Comparison of ENCODE assay signal across 11 cellular contexts in genomic region chrX:97234471-97235097, GRCh38.
A peak's percentile ranks its signal among the peaks of the same experiment; 100 is the strongest.
DNase-seq lines count a peak whose midpoint lies in the region; ATAC-seq, FAIRE-seq and TF ChIP-seq lines count a peak whose summit lies in the region.
"Had no signal": no experiment of that assay in that cellular context is flagged by ENCODE, and none has a peak within 500 bp of the region (broad histone marks: within the 10 kb centered on the region; RNA-seq: fewer than 3 reads in every experiment).

No MANE protein-coding gene starts in this region.

- H3K36me3 Mint-ChIP-seq in natural killer cell treated with Interleukin-12 subunit alpha and Interleukin-12 subunit beta and Interleukin-15 and Interleukin-18, amount 100 ng/mL, for 72 hours, result peaks cover 7% of the 10 kb centered on the region
- H3K36me3 Mint-ChIP-seq in endodermal cell (ENCODE audit: low read depth), result peaks cover 3% of the 10 kb centered on the region

- no peaks in the 10 kb centered on the region for H3K4me1 Mint-ChIP-seq in natural killer cell treated with Interleukin-12 subunit alpha and Interleukin-12 subunit beta and Interleukin-15 and Interleukin-18, amount 100 ng/mL, for 72 hours (ENCODE audit: low read depth in 2 of 2)
- peaks cover 16% of the 10 kb centered on the region for H3K4me1 Mint-ChIP-seq in endodermal cell

- H3F3A ChIP-seq in SK-N-SH (replicated peaks; ENCODE audit: insufficient read depth), result no peaks in the 10 kb centered on the region

- peak; percentile 75 for FAIRE-seq in GM12891 (lab: Jason Lieb, UNC)
- FAIRE-seq: endothelial cell of umbilical vein had no signal

- H3K4me3 Mint-ChIP-seq in natural killer cell treated with Interleukin-12 subunit alpha and Interleukin-12 subunit beta and Interleukin-15 and Interleukin-18, amount 100 ng/mL, for 72 hours, result no peak overlapping the region
- H3K4me3 Mint-ChIP-seq in endodermal cell, result no peak overlapping the region

- no peak overlapping the region for H2AFZ ChIP-seq in SK-N-SH (ENCODE audit: low read depth)

- H3K27ac ChIP-seq in endodermal cell (ENCODE audit: low read depth, low read length), result no peak overlapping the region
- no peak overlapping the region for H3K27ac ChIP-seq in upper lobe of left lung
- no peak overlapping the region for H3K27ac ChIP-seq in SK-N-SH (ENCODE audit: low read depth in 2 of 2, low read length in 1 of 2)

- no peak overlapping the region for H3K27ac Mint-ChIP-seq in natural killer cell treated with Interleukin-12 subunit alpha and Interleukin-12 subunit beta and Interleukin-15 and Interleukin-18, amount 100 ng/mL, for 72 hours
- no peak overlapping the region for H3K27ac Mint-ChIP-seq in endodermal cell

- DNase-seq in GM12891 (ENCODE audit: insufficient read length, low spot score), result peak; percentile 2
- DNase-seq in natural killer cell treated with Interleukin-12 subunit alpha and Interleukin-12 subunit beta and Interleukin-15 and Interleukin-18, amount 100 ng/mL, for 72 hours (ENCODE audit: low spot score), result no peak
- DNase-seq in endodermal cell, result no peak
- no peak for DNase-seq in upper lobe of left lung
- no peak for DNase-seq in SK-N-SH
- DNase-seq: NCI-H1417, T1000 had no signal

- no peaks in the 10 kb centered on the region for H4K20me1 ChIP-seq in SK-N-SH (ENCODE audit: insufficient read depth)

- H3K4me1 ChIP-seq in endodermal cell (ENCODE audit: control insufficient read depth, insufficient read depth, low read length) (no peaks in the 10 kb centered on the region), upper lobe of left lung (no peaks in the 10 kb centered on the region), SK-N-SH (ENCODE audit: control insufficient read depth in 1 of 2, insufficient read depth in 2 of 2, low read depth in 1 of 2, low read length in 1 of 2) (no peaks in the 10 kb centered on the region; a peak in 1 of 4 replicates)

- H3K9me3 Mint-ChIP-seq in natural killer cell treated with Interleukin-12 subunit alpha and Interleukin-12 subunit beta and Interleukin-15 and Interleukin-18, amount 100 ng/mL, for 72 hours, result no peaks in the 10 kb centered on the region
- H3K9me3 Mint-ChIP-seq in endodermal cell, result no peaks in the 10 kb centered on the region

- CTCF ChIA-PET in SK-N-SH (lab: Yijun Ruan, JAX), result no interaction called here

- TF ChIP-seq EP300 in upper lobe of left lung (IDR thresholded peaks at IDR 0.05) (no peak), SK-N-SH (IDR thresholded peaks at IDR 0.05; ENCODE audit: borderline replicate concordance in 1 of 2, low read depth in 1 of 2, low read length in 1 of 2) (no peak)

- peak; percentile 99 for ATAC-seq in GM19395 (IDR thresholded peaks at IDR 0.05; ENCODE audit: unreplicated experiment)
- ATAC-seq in HG02798 (IDR thresholded peaks at IDR 0.05; ENCODE audit: poor library complexity, unreplicated experiment), result peak; percentile 99
- peak; percentile 100 for ATAC-seq in HG03460 (IDR thresholded peaks at IDR 0.05; ENCODE audit: unreplicated experiment)
- ATAC-seq in natural killer cell treated with Interleukin-12 subunit alpha and Interleukin-12 subunit beta and Interleukin-15 and Interleukin-18, amount 100 ng/mL, for 72 hours, result no peak
- ATAC-seq in upper lobe of left lung (ENCODE audit: low FRiP score in 2 of 2), result no peak

- POLR2A ChIA-PET in SK-N-SH (lab: Yijun Ruan, JAX), result no interaction called here

- no peaks in the 10 kb centered on the region for H3K79me2 ChIP-seq in SK-N-SH (ENCODE audit: insufficient read depth)

- H3K36me3 ChIP-seq in endodermal cell (ENCODE audit: control insufficient read depth, insufficient read depth, low read length), result no peaks in the 10 kb centered on the region
- no peaks in the 10 kb centered on the region for H3K36me3 ChIP-seq in upper lobe of left lung
- H3K36me3 ChIP-seq in SK-N-SH (replicated peaks in 1 of 2; ENCODE audit: control insufficient read depth in 1 of 2, insufficient read depth in 2 of 2, low read length in 1 of 2), result no peaks in the 10 kb centered on the region

- TF ChIP-seq RAD21 in SK-N-SH (IDR thresholded peaks at IDR 0.05; ENCODE audit: low read length), result no peak

- no peaks in the 10 kb centered on the region for H3K9me2 ChIP-seq in SK-N-SH

- H3K9me3 ChIP-seq in endodermal cell (ENCODE audit: control insufficient read depth, low read length) (no peaks in the 10 kb centered on the region), upper lobe of left lung (no peaks in the 10 kb centered on the region), SK-N-SH (no peaks in the 10 kb centered on the region)

- no peak for TF ChIP-seq POLR2A in GM12891 (IDR thresholded peaks at IDR 0.05; ENCODE audit: low read depth, low read length)
- no peak for TF ChIP-seq POLR2A in upper lobe of left lung (IDR thresholded peaks at IDR 0.05)

- H3K4me3 ChIP-seq in endodermal cell (ENCODE audit: low read length), result no peak overlapping the region
- H3K4me3 ChIP-seq in upper lobe of left lung, result no peak overlapping the region
- H3K4me3 ChIP-seq in SK-N-SH (ENCODE audit: low read depth in 2 of 2, low read length in 1 of 2), result no peak overlapping the region

- no peak for TF ChIP-seq CTCF in endodermal cell (conservative IDR thresholded peaks at IDR 0.05)
- TF ChIP-seq CTCF in upper lobe of left lung (IDR thresholded peaks at IDR 0.05), result no peak
- TF ChIP-seq CTCF in SK-N-SH (IDR thresholded peaks at IDR 0.05), result no peak

- no peak overlapping the region for H3K9ac ChIP-seq in endodermal cell (ENCODE audit: extremely low read depth, low read length, poor library complexity, severe bottlenecking)
- no peak overlapping the region for H3K9ac ChIP-seq in SK-N-SH

- H3K27me3 Mint-ChIP-seq in natural killer cell treated with Interleukin-12 subunit alpha and Interleukin-12 subunit beta and Interleukin-15 and Interleukin-18, amount 100 ng/mL, for 72 hours, result no peaks in the 10 kb centered on the region
- H3K27me3 Mint-ChIP-seq in endodermal cell (ENCODE audit: insufficient read depth), result no peaks in the 10 kb centered on the region

- no peaks in the 10 kb centered on the region for H3K27me3 ChIP-seq in endodermal cell (ENCODE audit: control insufficient read depth, insufficient read depth, low read length, poor library complexity, severe bottlenecking)
- H3K27me3 ChIP-seq in upper lobe of left lung, result no peaks in the 10 kb centered on the region
- no peaks in the 10 kb centered on the region for H3K27me3 ChIP-seq in SK-N-SH (ENCODE audit: insufficient read depth)

- 90% methylated on average over 3 of the region's 3 CpGs; no CpG with 5 or more reads in 1 of the 2 experiments for WGBS in endodermal cell (ENCODE audit: insufficient coverage in 1 of 2, insufficient read length in 1 of 2), 2 experiments
- 85 to 98% methylated on average over 3 of the region's 3 CpGs for WGBS in upper lobe of left lung, 2 donors
- WGBS in SK-N-SH (ENCODE audit: low lambda C conversion rate), result 53% methylated on average over 3 of the region's 3 CpGs

- no peak overlapping the region for H3K4me2 ChIP-seq in SK-N-SH

TF ChIP-seq in GM12891, 5 proteins besides CTCF, POLR2A, EP300 and RAD21:
- no peak for TF ChIP-seq PAX5 (IDR thresholded peaks at IDR 0.05; ENCODE audit: insufficient read depth, low read length, severe bottlenecking)
- TF ChIP-seq SPI1 (IDR thresholded peaks at IDR 0.05; ENCODE audit: low read depth, low read length), result no peak
- TF ChIP-seq POU2F2 (IDR thresholded peaks at IDR 0.05; ENCODE audit: low read depth, low read length), result no peak
- no peak for TF ChIP-seq POLR2AphosphoS5 (IDR thresholded peaks at IDR 0.05; ENCODE audit: low read depth, low read length)
- TF ChIP-seq TAF1 (IDR thresholded peaks at IDR 0.05; ENCODE audit: low read depth, low read length), result no peak

TF ChIP-seq in SK-N-SH, 30 proteins besides CTCF, POLR2A, EP300 and RAD21 (continues in another document):
- no peak for TF ChIP-seq NFIC (IDR thresholded peaks at IDR 0.05; ENCODE audit: borderline replicate concordance)
- no peak for TF ChIP-seq SMC3 (IDR thresholded peaks at IDR 0.05; ENCODE audit: low read depth, low read length)
- no peak for TF ChIP-seq REST (IDR thresholded peaks at IDR 0.05; ENCODE audit: low read depth, low read length)
- no peak for TF ChIP-seq GABPA (IDR thresholded peaks at IDR 0.05; ENCODE audit: low read depth)
- TF ChIP-seq ELF1 (IDR thresholded peaks at IDR 0.05), result no peak
- TF ChIP-seq TAF1 (IDR thresholded peaks at IDR 0.05; ENCODE audit: borderline replicate concordance, low read depth, low read length), result no peak
- no peak for TF ChIP-seq CHD2 (IDR thresholded peaks at IDR 0.05; ENCODE audit: low read length, partially characterized antibody)
- TF ChIP-seq USF1 (IDR thresholded peaks at IDR 0.05; ENCODE audit: borderline replicate concordance, low read depth), result no peak
- no peak for TF ChIP-seq RCOR1 (IDR thresholded peaks at IDR 0.05; ENCODE audit: low read length)
- no peak for TF ChIP-seq FOSL2 (IDR thresholded peaks at IDR 0.05; ENCODE audit: borderline replicate concordance, low read depth)

Comparison
In these comparisons a context has a peak if more than half of its experiments do, and no peak if none do; other contexts are left out.
1. ATAC-seq: peak in GM19395 (single experiment), HG02798 (single experiment) and HG03460 (single experiment); none in natural killer cell treated with Interleukin-12 subunit alpha and Interleukin-12 subunit beta and Interleukin-15 and Interleukin-18, amount 100 ng/mL, for 72 hours (0 of 2) and upper lobe of left lung (0 of 2).